ENCODE assay signal across 25 cellular contexts in genomic region chr10:4219901-4220300, GRCh38.
"Had no signal": no experiment of that assay in that cellular context is flagged by ENCODE, and none has a peak within 500 bp of the region (broad histone marks: within the 10 kb centered on the region; RNA-seq: fewer than 3 reads in every experiment).

No MANE protein-coding gene starts in this region.

- H3K36me3 ChIP-seq: breast epithelium had no signal

- H3K4me2 ChIP-seq: KMS-11, PC-9 had no signal

- H3K4me3 ChIP-seq: body of pancreas, breast epithelium, PC-9 had no signal

- H3K27ac ChIP-seq: body of pancreas, breast epithelium, KMS-11, PC-9 had no signal

- H3K27me3 ChIP-seq: body of pancreas, breast epithelium had no signal

- DNase-seq: activated CD4-positive, alpha-beta T cell treated with anti-CD3 and anti-CD28 coated beads for 36 hours; activated CD4-positive, alpha-beta T cell treated with anti-CD3 and anti-CD28 coated beads, Interleukin-2, amount 10 ng/mL, durations not matched to agents 7 days and 5 days; activated CD4-positive, alpha-beta T cell treated with anti-CD3 and anti-CD28 coated beads, Interleukin-2, amount 50 U/mL, for 48 hours; activated CD8-positive, alpha-beta T cell treated with anti-CD3 and anti-CD28 coated beads, Interleukin-2, amount 10 ng/mL, durations not matched to agents 7 days and 5 days; activated gamma-delta T cell; activated naive CD4-positive, alpha-beta T cell treated with Interleukin-2 at 50 U/mL for 16 hours; activated naive CD8-positive, alpha-beta T cell treated with anti-CD3 and anti-CD28 coated beads, Interleukin-2, amount 10 ng/mL, durations not matched to agents 7 days and 5 days; activated T-cell treated with anti-CD3 and anti-CD28 coated beads, Interleukin-2, amount 50 U/mL, for 24 hours; body of pancreas; MM.1S; MV-4-11; NCI-H1092; NCI-H1436 treated with DMSO at 0.1 percent for 48 hours; NCI-H1694 treated with DMSO at 0.1 percent for 48 hours; NCI-H2029 treated with DMSO at 0.1 percent for 48 hours; NCI-H2107; NCI-H2171; NCI-H510A; NCI-H69; PC-9; Right ventricle myocardium superior; T1000 had no signal

- ATAC-seq: activated CD4-positive, alpha-beta T cell treated with anti-CD3 and anti-CD28 coated beads for 36 hours; activated CD4-positive, CD25-positive, alpha-beta regulatory T cell treated with anti-CD3 and anti-CD28 coated beads, Interleukin-2, amount 50 U/mL, for 24 hours; activated CD8-positive, alpha-beta T cell treated with anti-CD3 and anti-CD28 coated beads, Interleukin-2, amount 10 ng/mL, durations not matched to agents 7 days and 5 days; body of pancreas had no signal

- H3K9ac ChIP-seq: KMS-11 had no signal

- H3K9me3 ChIP-seq: body of pancreas, breast epithelium had no signal

- H3K4me1 ChIP-seq: body of pancreas, breast epithelium had no signal
